In the genomic region with DNA sequence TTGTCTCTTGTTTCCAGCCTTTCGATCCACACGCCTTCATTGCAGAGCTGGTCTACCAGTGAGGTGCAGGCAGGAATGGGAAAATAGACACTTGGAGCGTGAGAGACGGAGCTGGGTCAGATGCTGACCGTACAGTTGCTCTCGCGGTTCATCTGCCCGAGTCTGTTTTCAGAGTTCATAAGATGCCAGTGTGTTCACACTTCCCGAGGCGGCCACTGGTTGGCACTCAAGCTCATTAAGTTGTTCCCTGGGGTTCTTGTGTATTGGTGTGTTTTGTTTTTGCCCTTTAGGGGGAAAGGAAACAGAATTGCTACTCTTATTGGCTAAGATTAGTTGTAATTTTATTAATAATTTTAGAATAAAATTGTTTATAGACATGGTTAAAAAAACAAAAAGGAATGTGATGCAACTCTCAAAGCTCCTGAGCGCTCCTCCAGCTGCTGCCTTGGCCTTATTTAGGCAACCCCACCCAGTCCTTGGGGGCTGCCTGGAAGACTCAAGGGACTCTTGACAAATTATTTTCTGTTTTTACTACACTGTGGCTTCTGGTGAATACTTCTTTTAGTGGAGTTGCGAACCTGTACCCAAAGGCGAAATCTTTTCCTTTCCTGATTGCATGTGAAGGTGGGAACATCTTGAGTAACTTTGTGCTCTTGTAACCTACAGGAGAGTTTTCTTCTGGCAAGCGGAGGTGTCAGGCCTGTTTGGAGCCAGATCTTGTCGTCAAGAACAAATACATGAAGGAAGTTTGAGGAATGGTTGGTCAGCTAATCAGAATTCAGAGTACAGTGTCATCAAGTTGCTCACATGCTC, we compare ENCODE assay signal across 10 cellular contexts.
A peak's percentile ranks its signal among the peaks of the same experiment; 100 is the strongest.
DNase-seq lines count a peak whose midpoint lies in the region; ATAC-seq and TF ChIP-seq lines count a peak whose summit lies in the region.
"Had no signal": no experiment of that assay in that cellular context is flagged by ENCODE, and none has a peak within 500 bp of the region (broad histone marks: within the 10 kb centered on the region; RNA-seq: fewer than 3 reads in every experiment).

No MANE protein-coding gene starts in this region.

- no peak for TF ChIP-seq POLR2A in tibial nerve (IDR thresholded peaks at IDR 0.05)

- no peak for TF ChIP-seq CTCF in tibial nerve (IDR thresholded peaks at IDR 0.05)

- peaks cover 0 to 14% (median 0%) of the 10 kb centered on the region in 4 donors for H3K4me1 ChIP-seq in tibial nerve

- H3K4me3 ChIP-seq in tibial nerve, result no peak overlapping the region

- peak; percentile 56 for ATAC-seq in sciatic nerve

- H3K36me3 ChIP-seq in tibial nerve, result no peaks in the 10 kb centered on the region

- no peaks in the 10 kb centered on the region for H3K27me3 ChIP-seq in tibial nerve

- H3K9me3 ChIP-seq in tibial nerve, result no peaks in the 10 kb centered on the region

- peak; percentile 5 for DNase-seq in NCI-H2171 treated with DMSO at 0.1 percent for 48 hours (lab: John Stamatoyannopoulos, UW)
- no peak for DNase-seq in NCI-H2171 (lab: John Stamatoyannopoulos, UW)
- peak; percentile 45 for DNase-seq in RPMI8226
- peak in 41 of 42 donors; percentile 9 to 68 (median 31) for DNase-seq in head of caudate nucleus
- no peak for DNase-seq in sciatic nerve (ENCODE audit: low spot score)
- no peak for DNase-seq in tibial nerve (ENCODE audit: low spot score in 2 of 2)
- no peak for DNase-seq in ecto neural progenitor cell (ENCODE audit: low spot score)
- no peak for DNase-seq in activated naive CD4-positive, alpha-beta T cell (lab: John Stamatoyannopoulos, UW)
- DNase-seq: GOT3; stimulated activated CD4-positive, alpha-beta T cell treated with anti-CD3 and anti-CD28 coated beads, Interleukin-2, amount 100 ng/mL, for 48 hours had no signal

- intact Hi-C loops in head of caudate nucleus (cut with DNase I) (no loop called here), sciatic nerve (cut with DNase I) (no loop called here)

- H3K27ac ChIP-seq in tibial nerve, result no peak overlapping the region

- WGBS in tibial nerve, 2 donors, result 70 to 74% methylated on average over 15 of the region's 15 CpGs

- TF ChIP-seq EP300 in tibial nerve (IDR thresholded peaks at IDR 0.05), result no peak

Comparison
In these comparisons a context has a peak if more than half of its experiments do, and no peak if none do; other contexts are left out.
1. DNase-seq: peak in NCI-H2171 treated with DMSO at 0.1 percent for 48 hours (single experiment), RPMI8226 (single experiment) and head of caudate nucleus (41 of 42); none in NCI-H2171 (single experiment), sciatic nerve (single experiment), tibial nerve (0 of 2), ecto neural progenitor cell (single experiment) and activated naive CD4-positive, alpha-beta T cell (0 of 4).